Comparison of ENCODE assay signal across 1 cellular context in the genomic region with DNA sequence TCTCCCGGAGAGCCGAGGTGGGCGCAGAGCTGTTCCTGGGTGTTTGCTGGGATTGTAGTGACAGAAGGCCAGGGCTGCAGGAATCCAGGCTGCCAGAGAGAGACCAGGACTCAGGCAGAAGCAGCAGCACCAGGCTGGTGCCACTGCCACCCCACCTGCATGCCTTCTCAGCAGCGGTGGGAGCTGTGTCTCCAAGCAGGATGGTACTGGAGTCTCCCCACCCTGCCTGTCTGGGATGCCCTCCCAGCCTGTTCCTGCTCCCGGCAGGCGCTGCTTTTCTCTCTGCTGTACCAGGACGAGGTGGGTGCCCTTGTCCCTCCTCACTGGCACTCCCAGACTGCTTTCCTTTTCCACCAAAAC.
TF ChIP-seq lines count a peak whose summit lies in the region.

No MANE protein-coding gene starts in this region.

TF ChIP-seq in K562, 482 proteins besides CTCF, POLR2A, EP300 and RAD21:
- TF ChIP-seq MBD2 (IDR thresholded peaks at IDR 0.05; ENCODE audit: borderline replicate concordance, low read depth): no peak
- TF ChIP-seq, protein P1, sequence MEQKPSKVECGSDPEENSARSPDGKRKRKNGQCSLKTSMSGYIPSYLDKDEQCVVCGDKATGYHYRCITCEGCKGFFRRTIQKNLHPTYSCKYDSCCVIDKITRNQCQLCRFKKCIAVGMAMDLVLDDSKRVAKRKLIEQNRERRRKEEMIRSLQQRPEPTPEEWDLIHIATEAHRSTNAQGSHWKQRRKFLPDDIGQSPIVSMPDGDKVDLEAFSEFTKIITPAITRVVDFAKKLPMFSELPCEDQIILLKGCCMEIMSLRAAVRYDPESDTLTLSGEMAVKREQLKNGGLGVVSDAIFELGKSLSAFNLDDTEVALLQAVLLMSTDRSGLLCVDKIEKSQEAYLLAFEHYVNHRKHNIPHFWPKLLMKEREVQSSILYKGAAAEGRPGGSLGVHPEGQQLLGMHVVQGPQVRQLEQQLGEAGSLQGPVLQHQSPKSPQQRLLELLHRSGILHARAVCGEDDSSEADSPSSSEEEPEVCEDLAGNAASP (IDR thresholded peaks at IDR 0.05): no peak
- TF ChIP-seq, protein P2, sequence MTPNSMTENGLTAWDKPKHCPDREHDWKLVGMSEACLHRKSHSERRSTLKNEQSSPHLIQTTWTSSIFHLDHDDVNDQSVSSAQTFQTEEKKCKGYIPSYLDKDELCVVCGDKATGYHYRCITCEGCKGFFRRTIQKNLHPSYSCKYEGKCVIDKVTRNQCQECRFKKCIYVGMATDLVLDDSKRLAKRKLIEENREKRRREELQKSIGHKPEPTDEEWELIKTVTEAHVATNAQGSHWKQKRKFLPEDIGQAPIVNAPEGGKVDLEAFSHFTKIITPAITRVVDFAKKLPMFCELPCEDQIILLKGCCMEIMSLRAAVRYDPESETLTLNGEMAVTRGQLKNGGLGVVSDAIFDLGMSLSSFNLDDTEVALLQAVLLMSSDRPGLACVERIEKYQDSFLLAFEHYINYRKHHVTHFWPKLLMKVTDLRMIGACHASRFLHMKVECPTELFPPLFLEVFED (CRISPR knock-in tag; conservative IDR thresholded peaks at IDR 0.05): no peak
- TF ChIP-seq, protein P3, sequence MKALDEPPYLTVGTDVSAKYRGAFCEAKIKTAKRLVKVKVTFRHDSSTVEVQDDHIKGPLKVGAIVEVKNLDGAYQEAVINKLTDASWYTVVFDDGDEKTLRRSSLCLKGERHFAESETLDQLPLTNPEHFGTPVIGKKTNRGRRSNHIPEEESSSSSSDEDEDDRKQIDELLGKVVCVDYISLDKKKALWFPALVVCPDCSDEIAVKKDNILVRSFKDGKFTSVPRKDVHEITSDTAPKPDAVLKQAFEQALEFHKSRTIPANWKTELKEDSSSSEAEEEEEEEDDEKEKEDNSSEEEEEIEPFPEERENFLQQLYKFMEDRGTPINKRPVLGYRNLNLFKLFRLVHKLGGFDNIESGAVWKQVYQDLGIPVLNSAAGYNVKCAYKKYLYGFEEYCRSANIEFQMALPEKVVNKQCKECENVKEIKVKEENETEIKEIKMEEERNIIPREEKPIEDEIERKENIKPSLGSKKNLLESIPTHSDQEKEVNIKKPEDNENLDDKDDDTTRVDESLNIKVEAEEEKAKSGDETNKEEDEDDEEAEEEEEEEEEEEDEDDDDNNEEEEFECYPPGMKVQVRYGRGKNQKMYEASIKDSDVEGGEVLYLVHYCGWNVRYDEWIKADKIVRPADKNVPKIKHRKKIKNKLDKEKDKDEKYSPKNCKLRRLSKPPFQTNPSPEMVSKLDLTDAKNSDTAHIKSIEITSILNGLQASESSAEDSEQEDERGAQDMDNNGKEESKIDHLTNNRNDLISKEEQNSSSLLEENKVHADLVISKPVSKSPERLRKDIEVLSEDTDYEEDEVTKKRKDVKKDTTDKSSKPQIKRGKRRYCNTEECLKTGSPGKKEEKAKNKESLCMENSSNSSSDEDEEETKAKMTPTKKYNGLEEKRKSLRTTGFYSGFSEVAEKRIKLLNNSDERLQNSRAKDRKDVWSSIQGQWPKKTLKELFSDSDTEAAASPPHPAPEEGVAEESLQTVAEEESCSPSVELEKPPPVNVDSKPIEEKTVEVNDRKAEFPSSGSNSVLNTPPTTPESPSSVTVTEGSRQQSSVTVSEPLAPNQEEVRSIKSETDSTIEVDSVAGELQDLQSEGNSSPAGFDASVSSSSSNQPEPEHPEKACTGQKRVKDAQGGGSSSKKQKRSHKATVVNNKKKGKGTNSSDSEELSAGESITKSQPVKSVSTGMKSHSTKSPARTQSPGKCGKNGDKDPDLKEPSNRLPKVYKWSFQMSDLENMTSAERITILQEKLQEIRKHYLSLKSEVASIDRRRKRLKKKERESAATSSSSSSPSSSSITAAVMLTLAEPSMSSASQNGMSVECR (CRISPR knock-in tag; IDR thresholded peaks at IDR 0.05): 0 out of 2 replicates have a peak, but pooled peaks have one; percentile 16
- peak; percentile 31; the same call in 1 of the 2 replicates for TF ChIP-seq FOXP1 (CRISPR knock-in tag; IDR thresholded peaks at IDR 0.05)
